1 cellular context compared by ENCODE assay signal in genomic region chr7:134842901-134843300, GRCh38.
TF ChIP-seq lines count a peak whose summit lies in the region.

No MANE protein-coding gene starts in this region.

TF ChIP-seq in IMR-90, 13 proteins besides CTCF, POLR2A, EP300 and RAD21:
- TF ChIP-seq, protein P1, sequence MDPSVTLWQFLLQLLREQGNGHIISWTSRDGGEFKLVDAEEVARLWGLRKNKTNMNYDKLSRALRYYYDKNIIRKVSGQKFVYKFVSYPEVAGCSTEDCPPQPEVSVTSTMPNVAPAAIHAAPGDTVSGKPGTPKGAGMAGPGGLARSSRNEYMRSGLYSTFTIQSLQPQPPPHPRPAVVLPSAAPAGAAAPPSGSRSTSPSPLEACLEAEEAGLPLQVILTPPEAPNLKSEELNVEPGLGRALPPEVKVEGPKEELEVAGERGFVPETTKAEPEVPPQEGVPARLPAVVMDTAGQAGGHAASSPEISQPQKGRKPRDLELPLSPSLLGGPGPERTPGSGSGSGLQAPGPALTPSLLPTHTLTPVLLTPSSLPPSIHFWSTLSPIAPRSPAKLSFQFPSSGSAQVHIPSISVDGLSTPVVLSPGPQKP (IDR thresholded peaks at IDR 0.05; ENCODE audit: borderline replicate concordance, low read depth, low read length) = no peak
- TF ChIP-seq MAZ (IDR thresholded peaks at IDR 0.05; ENCODE audit: borderline replicate concordance, low read depth, low read length) (no peak), MXI1 (IDR thresholded peaks at IDR 0.05; ENCODE audit: borderline replicate concordance, low read depth, low read length) (no peak), RFX5 (IDR thresholded peaks at IDR 0.05; ENCODE audit: low read depth, low read length) (no peak), USF2 (IDR thresholded peaks at IDR 0.05; ENCODE audit: low read depth, low read length) (no peak), NFE2L2 (IDR thresholded peaks at IDR 0.05; ENCODE audit: low read depth, low read length) (no peak), FOS (IDR thresholded peaks at IDR 0.05; ENCODE audit: low read depth, low read length) (no peak), BHLHE40 (IDR thresholded peaks at IDR 0.05; ENCODE audit: low read depth, low read length) (no peak), CEBPB (IDR thresholded peaks at IDR 0.05; ENCODE audit: low read depth, low read length) (no peak), RCOR1 (IDR thresholded peaks at IDR 0.05; ENCODE audit: insufficient replicate concordance, low read length) (no peak), SMC3 (IDR thresholded peaks at IDR 0.05; ENCODE audit: low read depth, low read length) (no peak), MAFK (IDR thresholded peaks at IDR 0.05; ENCODE audit: low read depth, low read length) (no peak), CHD1 (IDR thresholded peaks at IDR 0.05; ENCODE audit: low read depth, low read length) (no peak)
